20 cellular contexts compared by ENCODE assay signal in genomic region chr7:44334734-44335097, GRCh38. TPM values are rescaled to one million over a fixed set of nuclear protein-coding genes. Genes with fewer than 3 reads are reported as not detected.
"Had no signal": no experiment of that assay in that cellular context is flagged by ENCODE, and none has a peak within 500 bp of the region (broad histone marks: within the 10 kb centered on the region; RNA-seq: fewer than 3 reads in every experiment).

No MANE protein-coding gene starts in this region.

- H3K27ac ChIP-seq: SJSA1 had no signal

- DNase-seq: activated CD4-positive, alpha-beta memory T cell treated with anti-CD3 and anti-CD28 coated beads for 36 hours; activated CD4-positive, alpha-beta T cell treated with anti-CD3 and anti-CD28 coated beads for 48 hours; activated CD4-positive, CD25-positive, alpha-beta regulatory T cell treated with anti-CD3 and anti-CD28 coated beads, Interleukin-2, amount 50 U/mL, for 72 hours; activated CD8-positive, alpha-beta memory T cell treated with anti-CD3 and anti-CD28 coated beads for 24 hours; activated effector memory CD4-positive, alpha-beta T cell treated with anti-CD3 and anti-CD28 coated beads, Interleukin-2, amount 50 U/mL, for 16 hours; activated naive CD4-positive, alpha-beta T cell treated with Interleukin-2 at 50 U/mL for 16 hours; activated T-cell treated with anti-CD3 and anti-CD28 coated beads, Interleukin-2, amount 50 U/mL, for 4 hours; KG1; NCI-H1048; NCI-H146; NCI-H187 treated with DMSO at 0.1 percent for 48 hours; NCI-H2107; NCI-H510A treated with DMSO at 0.1 percent for 48 hours; NK-92 treated with Interleukin-12 subunit alpha and Interleukin-12 subunit beta, amount 100 ng/mL, for 24 hours; OCI-M1; RPMI8226; SHP77 had no signal

- H3K4me1 ChIP-seq: SJSA1 had no signal

- ATAC-seq: activated naive CD4-positive, alpha-beta T cell treated with anti-CD3 and anti-CD28 coated beads, Interleukin-2, amount 50 U/mL, for 72 hours; activated T-cell treated with anti-CD3 and anti-CD28 coated beads, Interleukin-2, amount 50 U/mL, for 4 hours had no signal

- H3K36me3 ChIP-seq: SJSA1 had no signal

- H3K4me3 ChIP-seq: SJSA1 had no signal

- H3K9me3 ChIP-seq: SJSA1 had no signal

RNA-seq across cellular contexts. Expression of gene CAMK2B, which starts 9.3 kb away (rescaled TPM):
- total RNA-seq: SJSA1 had no signal
- polyA plus RNA-seq: IgD-negative memory B cell had no signal
